Comparison of ENCODE assay signal across 37 cellular contexts in the genomic region with DNA sequence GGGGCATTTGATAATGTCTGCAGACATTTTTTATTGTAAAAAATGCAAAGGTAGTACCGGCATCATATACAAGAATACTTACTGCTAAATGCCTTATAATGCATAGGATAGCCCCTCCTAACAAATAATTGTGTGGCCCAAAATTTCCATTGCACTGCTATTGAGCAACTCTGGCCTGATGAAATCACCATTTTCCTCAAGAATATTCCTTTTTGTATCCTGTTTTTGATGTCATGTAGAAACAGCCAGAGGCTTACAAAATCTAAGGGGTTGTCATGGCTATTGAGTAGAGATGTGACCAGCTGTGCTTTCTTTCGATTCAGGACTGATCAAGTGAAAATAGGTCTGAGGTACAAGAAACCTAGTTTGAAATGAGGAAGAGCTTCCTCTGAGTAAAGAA.
"Had no signal": no experiment of that assay in that cellular context is flagged by ENCODE, and none has a peak within 500 bp of the region (broad histone marks: within the 10 kb centered on the region; RNA-seq: fewer than 3 reads in every experiment).

No MANE protein-coding gene starts in this region.

- H3K9me3 Mint-ChIP-seq: activated naive CD8-positive, alpha-beta T cell treated with anti-CD3 and anti-CD28 coated beads, Interleukin-2, amount 10 ng/mL, durations not matched to agents 7 days and 5 days; activated T-helper 1 cell treated with anti-CD3 and anti-CD28 coated beads, Interleukin-12 subunit alpha, Interleukin-12 subunit beta, Interleukin-2, Interleukin-4 antibody, amounts not matched to agents 30 ng/mL and 10 ng/mL and 1 ng/mL, durations not matched to agents 14 hours and 24 hours and 36 hours had no signal

- H3K27ac ChIP-seq: colonic mucosa, gastrocnemius medialis, left ventricle myocardium inferior, neural progenitor cell, parathyroid adenoma, psoas muscle, sigmoid colon, thyroid gland, upper lobe of right lung, VCaP had no signal

- H3K4me3 ChIP-seq: colonic mucosa, gastrocnemius medialis, left ventricle myocardium inferior, lung, neural progenitor cell, psoas muscle, sigmoid colon, smooth muscle cell, thyroid gland, upper lobe of right lung had no signal

- H2AFZ ChIP-seq: neural progenitor cell, parathyroid adenoma had no signal

- ATAC-seq: activated CD4-positive, CD25-positive, alpha-beta regulatory T cell treated with anti-CD3 and anti-CD28 coated beads, Interleukin-2, amount 50 U/mL, for 24 hours; gastrocnemius medialis; natural killer cell; psoas muscle; stimulated activated memory B cell treated with anti-CD40 and anti-IgM and Interleukin-4, amounts not matched to agents 10 μg/mL and 1 μg/mL and 100 μg/mL, for 72 hours; stimulated activated naive CD8-positive, alpha-beta T cell treated with anti-CD3 and anti-CD28 coated beads, Interleukin-15, amount 100 ng/mL, for 72 hours; upper lobe of right lung had no signal

- H3K36me3 ChIP-seq: colonic mucosa, gastrocnemius medialis, left ventricle myocardium inferior, neural progenitor cell, sigmoid colon, thyroid gland, upper lobe of right lung had no signal

- H3K27me3 ChIP-seq: colonic mucosa, gastrocnemius medialis, neural progenitor cell, sigmoid colon, thyroid gland, upper lobe of right lung had no signal

- H3K36me3 Mint-ChIP-seq: activated naive CD8-positive, alpha-beta T cell treated with anti-CD3 and anti-CD28 coated beads, Interleukin-2, amount 10 ng/mL, durations not matched to agents 7 days and 5 days; natural killer cell; neural progenitor cell; stimulated activated memory B cell treated with anti-CD40 and anti-IgM and Interleukin-4, amounts not matched to agents 10 μg/mL and 1 μg/mL and 100 μg/mL, for 72 hours had no signal

- H3K4me2 ChIP-seq: neural progenitor cell, smooth muscle cell had no signal

- H3K79me2 ChIP-seq: parathyroid adenoma had no signal

- H3K27ac Mint-ChIP-seq: activated naive CD4-positive, alpha-beta T cell treated with anti-CD3 and anti-CD28 coated beads for 36 hours; activated naive CD8-positive, alpha-beta T cell treated with anti-CD3 and anti-CD28 coated beads, Interleukin-2, amount 10 ng/mL, durations not matched to agents 7 days and 5 days; activated T-helper 1 cell treated with anti-CD3 and anti-CD28 coated beads, Interleukin-12 subunit alpha, Interleukin-12 subunit beta, Interleukin-2, Interleukin-4 antibody, amounts not matched to agents 30 ng/mL and 10 ng/mL and 1 ng/mL, durations not matched to agents 14 hours and 24 hours and 36 hours; natural killer cell; neural progenitor cell; stimulated activated memory B cell treated with anti-CD40 and anti-IgM and Interleukin-4, amounts not matched to agents 10 μg/mL and 1 μg/mL and 100 μg/mL, for 72 hours; stimulated activated naive CD8-positive, alpha-beta T cell treated with anti-CD3 and anti-CD28 coated beads, Interleukin-15, amount 100 ng/mL, for 72 hours; T-helper 2 cell treated with Interferon-gamma antibody and Interleukin-4, amounts not matched to agents 5 μg/mL and 100 μg/mL, for 36 hours had no signal

- H3K9me3 ChIP-seq: colonic mucosa, gastrocnemius medialis, left ventricle myocardium inferior, psoas muscle, sigmoid colon, thyroid gland, upper lobe of right lung had no signal

- H3K4me1 ChIP-seq: colonic mucosa, gastrocnemius medialis, left ventricle myocardium inferior, neural progenitor cell, parathyroid adenoma, psoas muscle, sigmoid colon, upper lobe of right lung had no signal

- FAIRE-seq: bronchial epithelial cell had no signal

- DNase-seq: activated CD4-positive, alpha-beta T cell treated with anti-CD3 and anti-CD28 coated beads for 48 hours; activated CD4-positive, alpha-beta T cell treated with anti-CD3 and anti-CD28 coated beads, Interleukin-2, amount 50 U/mL, for 48 hours; activated CD8-positive, alpha-beta memory T cell treated with anti-CD3 and anti-CD28 coated beads for 24 hours; activated effector memory CD4-positive, alpha-beta T cell treated with anti-CD3 and anti-CD28 coated beads, Interleukin-2, amount 50 U/mL, for 16 hours; activated naive CD4-positive, alpha-beta T cell treated with anti-CD3 and anti-CD28 coated beads for 36 hours; activated naive CD8-positive, alpha-beta T cell treated with anti-CD3 and anti-CD28 coated beads, Interleukin-2, amount 10 ng/mL, durations not matched to agents 7 days and 5 days; activated T-cell treated with anti-CD3 and anti-CD28 coated beads, Interleukin-2, amount 50 U/mL, for 1 hour; amniotic stem cell; colonic mucosa; effector memory CD4-positive, alpha-beta T cell; erythroblast; gastrocnemius medialis; glutamatergic neuron; islet precursor cell; left ventricle myocardium inferior; mesendoderm; natural killer cell; occipital lobe; psoas muscle; sigmoid colon; stimulated activated CD4-positive, alpha-beta T cell treated with anti-CD3 and anti-CD28 coated beads, Interleukin-1b, Interleukin-23, amount 100 ng/mL, for 48 hours; stimulated activated CD4-positive, alpha-beta T cell treated with anti-CD3 and anti-CD28 coated beads, Interleukin-4, amount 100 ng/mL, for 4 hours; stimulated activated CD8-positive, alpha-beta memory T cell treated with anti-CD3 and anti-CD28 coated beads, Interleukin-4, amount 100 ng/mL, for 48 hours; stimulated activated naive CD8-positive, alpha-beta T cell treated with anti-CD3 and anti-CD28 coated beads, Interleukin-15, amount 100 ng/mL, for 72 hours; T-helper 1 cell; thyroid gland; upper lobe of right lung had no signal

- H3K9ac ChIP-seq: neural progenitor cell, parathyroid adenoma had no signal
